ENCODE assay signal across 2 cellular contexts in the genomic region with DNA sequence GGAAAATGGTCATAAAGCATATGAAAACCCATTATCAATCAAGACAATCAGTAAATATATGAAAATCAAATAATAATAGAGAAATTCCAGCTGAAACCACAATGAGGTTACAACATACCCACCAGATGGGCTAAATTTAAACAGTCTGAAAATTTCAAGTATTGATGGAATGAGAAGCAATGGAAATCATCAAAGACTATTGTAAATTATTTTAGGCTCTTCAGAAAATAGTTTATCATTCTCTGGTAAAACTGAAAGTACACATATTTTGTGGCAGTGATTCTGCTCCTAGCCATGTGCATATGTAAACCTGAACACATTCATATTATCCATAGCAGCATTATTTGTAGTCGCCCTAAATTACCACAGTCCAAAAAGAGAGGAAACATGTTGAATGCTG.
TF ChIP-seq lines count a peak whose summit lies in the region.

No MANE protein-coding gene starts in this region.

TF ChIP-seq in SK-N-SH, 30 proteins besides CTCF, POLR2A, EP300 and RAD21 (continued from another document):
- TF ChIP-seq, protein P1, sequence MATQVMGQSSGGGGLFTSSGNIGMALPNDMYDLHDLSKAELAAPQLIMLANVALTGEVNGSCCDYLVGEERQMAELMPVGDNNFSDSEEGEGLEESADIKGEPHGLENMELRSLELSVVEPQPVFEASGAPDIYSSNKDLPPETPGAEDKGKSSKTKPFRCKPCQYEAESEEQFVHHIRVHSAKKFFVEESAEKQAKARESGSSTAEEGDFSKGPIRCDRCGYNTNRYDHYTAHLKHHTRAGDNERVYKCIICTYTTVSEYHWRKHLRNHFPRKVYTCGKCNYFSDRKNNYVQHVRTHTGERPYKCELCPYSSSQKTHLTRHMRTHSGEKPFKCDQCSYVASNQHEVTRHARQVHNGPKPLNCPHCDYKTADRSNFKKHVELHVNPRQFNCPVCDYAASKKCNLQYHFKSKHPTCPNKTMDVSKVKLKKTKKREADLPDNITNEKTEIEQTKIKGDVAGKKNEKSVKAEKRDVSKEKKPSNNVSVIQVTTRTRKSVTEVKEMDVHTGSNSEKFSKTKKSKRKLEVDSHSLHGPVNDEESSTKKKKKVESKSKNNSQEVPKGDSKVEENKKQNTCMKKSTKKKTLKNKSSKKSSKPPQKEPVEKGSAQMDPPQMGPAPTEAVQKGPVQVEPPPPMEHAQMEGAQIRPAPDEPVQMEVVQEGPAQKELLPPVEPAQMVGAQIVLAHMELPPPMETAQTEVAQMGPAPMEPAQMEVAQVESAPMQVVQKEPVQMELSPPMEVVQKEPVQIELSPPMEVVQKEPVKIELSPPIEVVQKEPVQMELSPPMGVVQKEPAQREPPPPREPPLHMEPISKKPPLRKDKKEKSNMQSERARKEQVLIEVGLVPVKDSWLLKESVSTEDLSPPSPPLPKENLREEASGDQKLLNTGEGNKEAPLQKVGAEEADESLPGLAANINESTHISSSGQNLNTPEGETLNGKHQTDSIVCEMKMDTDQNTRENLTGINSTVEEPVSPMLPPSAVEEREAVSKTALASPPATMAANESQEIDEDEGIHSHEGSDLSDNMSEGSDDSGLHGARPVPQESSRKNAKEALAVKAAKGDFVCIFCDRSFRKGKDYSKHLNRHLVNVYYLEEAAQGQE (IDR thresholded peaks at IDR 0.05; ENCODE audit: low read depth, low read length), result no peak
- TF ChIP-seq MEF2A (IDR thresholded peaks at IDR 0.05; ENCODE audit: borderline replicate concordance, low read depth) (peak; percentile 27; the same call in 1 of the 2 replicates), ELF1 (IDR thresholded peaks at IDR 0.05) (no peak), RFX5 (IDR thresholded peaks at IDR 0.05; ENCODE audit: low read length) (no peak), NFIC (IDR thresholded peaks at IDR 0.05; ENCODE audit: borderline replicate concordance) (no peak)
- TF ChIP-seq, protein P2, sequence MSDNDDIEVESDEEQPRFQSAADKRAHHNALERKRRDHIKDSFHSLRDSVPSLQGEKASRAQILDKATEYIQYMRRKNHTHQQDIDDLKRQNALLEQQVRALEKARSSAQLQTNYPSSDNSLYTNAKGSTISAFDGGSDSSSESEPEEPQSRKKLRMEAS (IDR thresholded peaks at IDR 0.05; ENCODE audit: low read depth), result no peak
- TF ChIP-seq, protein P3, sequence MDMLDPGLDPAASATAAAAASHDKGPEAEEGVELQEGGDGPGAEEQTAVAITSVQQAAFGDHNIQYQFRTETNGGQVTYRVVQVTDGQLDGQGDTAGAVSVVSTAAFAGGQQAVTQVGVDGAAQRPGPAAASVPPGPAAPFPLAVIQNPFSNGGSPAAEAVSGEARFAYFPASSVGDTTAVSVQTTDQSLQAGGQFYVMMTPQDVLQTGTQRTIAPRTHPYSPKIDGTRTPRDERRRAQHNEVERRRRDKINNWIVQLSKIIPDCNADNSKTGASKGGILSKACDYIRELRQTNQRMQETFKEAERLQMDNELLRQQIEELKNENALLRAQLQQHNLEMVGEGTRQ (IDR thresholded peaks at IDR 0.05; ENCODE audit: borderline replicate concordance, low read depth, low read length), result no peak
- TF ChIP-seq, protein P4, sequence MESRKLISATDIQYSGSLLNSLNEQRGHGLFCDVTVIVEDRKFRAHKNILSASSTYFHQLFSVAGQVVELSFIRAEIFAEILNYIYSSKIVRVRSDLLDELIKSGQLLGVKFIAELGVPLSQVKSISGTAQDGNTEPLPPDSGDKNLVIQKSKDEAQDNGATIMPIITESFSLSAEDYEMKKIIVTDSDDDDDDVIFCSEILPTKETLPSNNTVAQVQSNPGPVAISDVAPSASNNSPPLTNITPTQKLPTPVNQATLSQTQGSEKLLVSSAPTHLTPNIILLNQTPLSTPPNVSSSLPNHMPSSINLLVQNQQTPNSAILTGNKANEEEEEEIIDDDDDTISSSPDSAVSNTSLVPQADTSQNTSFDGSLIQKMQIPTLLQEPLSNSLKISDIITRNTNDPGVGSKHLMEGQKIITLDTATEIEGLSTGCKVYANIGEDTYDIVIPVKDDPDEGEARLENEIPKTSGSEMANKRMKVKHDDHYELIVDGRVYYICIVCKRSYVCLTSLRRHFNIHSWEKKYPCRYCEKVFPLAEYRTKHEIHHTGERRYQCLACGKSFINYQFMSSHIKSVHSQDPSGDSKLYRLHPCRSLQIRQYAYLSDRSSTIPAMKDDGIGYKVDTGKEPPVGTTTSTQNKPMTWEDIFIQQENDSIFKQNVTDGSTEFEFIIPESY (IDR thresholded peaks at IDR 0.05; ENCODE audit: borderline replicate concordance, low read depth), result no peak

TF ChIP-seq in SK-N-SH treated with all-trans-retinoic acid at 6 μM for 48 hours, 23 proteins besides CTCF, POLR2A, EP300 and RAD21 (continued from another document):
- TF ChIP-seq, protein P5, sequence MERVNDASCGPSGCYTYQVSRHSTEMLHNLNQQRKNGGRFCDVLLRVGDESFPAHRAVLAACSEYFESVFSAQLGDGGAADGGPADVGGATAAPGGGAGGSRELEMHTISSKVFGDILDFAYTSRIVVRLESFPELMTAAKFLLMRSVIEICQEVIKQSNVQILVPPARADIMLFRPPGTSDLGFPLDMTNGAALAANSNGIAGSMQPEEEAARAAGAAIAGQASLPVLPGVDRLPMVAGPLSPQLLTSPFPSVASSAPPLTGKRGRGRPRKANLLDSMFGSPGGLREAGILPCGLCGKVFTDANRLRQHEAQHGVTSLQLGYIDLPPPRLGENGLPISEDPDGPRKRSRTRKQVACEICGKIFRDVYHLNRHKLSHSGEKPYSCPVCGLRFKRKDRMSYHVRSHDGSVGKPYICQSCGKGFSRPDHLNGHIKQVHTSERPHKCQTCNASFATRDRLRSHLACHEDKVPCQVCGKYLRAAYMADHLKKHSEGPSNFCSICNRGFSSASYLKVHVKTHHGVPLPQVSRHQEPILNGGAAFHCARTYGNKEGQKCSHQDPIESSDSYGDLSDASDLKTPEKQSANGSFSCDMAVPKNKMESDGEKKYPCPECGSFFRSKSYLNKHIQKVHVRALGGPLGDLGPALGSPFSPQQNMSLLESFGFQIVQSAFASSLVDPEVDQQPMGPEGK (CRISPR knock-in tag; IDR thresholded peaks at IDR 0.05; ENCODE audit: borderline replicate concordance), result no peak
- TF ChIP-seq, protein P6, sequence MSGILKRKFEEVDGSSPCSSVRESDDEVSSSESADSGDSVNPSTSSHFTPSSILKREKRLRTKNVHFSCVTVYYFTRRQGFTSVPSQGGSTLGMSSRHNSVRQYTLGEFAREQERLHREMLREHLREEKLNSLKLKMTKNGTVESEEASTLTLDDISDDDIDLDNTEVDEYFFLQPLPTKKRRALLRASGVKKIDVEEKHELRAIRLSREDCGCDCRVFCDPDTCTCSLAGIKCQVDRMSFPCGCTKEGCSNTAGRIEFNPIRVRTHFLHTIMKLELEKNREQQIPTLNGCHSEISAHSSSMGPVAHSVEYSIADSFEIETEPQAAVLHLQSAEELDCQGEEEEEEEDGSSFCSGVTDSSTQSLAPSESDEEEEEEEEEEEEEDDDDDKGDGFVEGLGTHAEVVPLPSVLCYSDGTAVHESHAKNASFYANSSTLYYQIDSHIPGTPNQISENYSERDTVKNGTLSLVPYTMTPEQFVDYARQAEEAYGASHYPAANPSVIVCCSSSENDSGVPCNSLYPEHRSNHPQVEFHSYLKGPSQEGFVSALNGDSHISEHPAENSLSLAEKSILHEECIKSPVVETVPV (CRISPR knock-in tag; IDR thresholded peaks at IDR 0.05), result no peak
- no peak for TF ChIP-seq SNAI2 (CRISPR knock-in tag; IDR thresholded peaks at IDR 0.05)
- no peak for TF ChIP-seq CSDC2 (CRISPR knock-in tag; IDR thresholded peaks at IDR 0.05)
- no peak for TF ChIP-seq ZNF8 (CRISPR knock-in tag; IDR thresholded peaks at IDR 0.05)
- TF ChIP-seq, protein P7, sequence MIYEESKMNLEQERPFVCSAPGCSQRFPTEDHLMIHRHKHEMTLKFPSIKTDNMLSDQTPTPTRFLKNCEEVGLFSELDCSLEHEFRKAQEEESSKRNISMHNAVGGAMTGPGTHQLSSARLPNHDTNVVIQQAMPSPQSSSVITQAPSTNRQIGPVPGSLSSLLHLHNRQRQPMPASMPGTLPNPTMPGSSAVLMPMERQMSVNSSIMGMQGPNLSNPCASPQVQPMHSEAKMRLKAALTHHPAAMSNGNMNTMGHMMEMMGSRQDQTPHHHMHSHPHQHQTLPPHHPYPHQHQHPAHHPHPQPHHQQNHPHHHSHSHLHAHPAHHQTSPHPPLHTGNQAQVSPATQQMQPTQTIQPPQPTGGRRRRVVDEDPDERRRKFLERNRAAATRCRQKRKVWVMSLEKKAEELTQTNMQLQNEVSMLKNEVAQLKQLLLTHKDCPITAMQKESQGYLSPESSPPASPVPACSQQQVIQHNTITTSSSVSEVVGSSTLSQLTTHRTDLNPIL (CRISPR knock-in tag; IDR thresholded peaks at IDR 0.05; ENCODE audit: low read depth), result no peak
- no peak for TF ChIP-seq PPARA (CRISPR knock-in tag; IDR thresholded peaks at IDR 0.05; ENCODE audit: borderline replicate concordance)
- TF ChIP-seq ESRRG (CRISPR knock-in tag; IDR thresholded peaks at IDR 0.05), result no peak
